8 cellular contexts compared by ENCODE assay signal in genomic region chr10:119166111-119166500, GRCh38. TPM values are rescaled to one million over a fixed set of nuclear protein-coding genes. Genes with fewer than 3 reads are reported as not detected.
DNase-seq lines count a peak whose midpoint lies in the region; ATAC-seq, FAIRE-seq and TF ChIP-seq lines count a peak whose summit lies in the region.

No MANE protein-coding gene starts in this region.

- H3K4me1 ChIP-seq in HepG2 (ENCODE audit: insufficient read depth, low read length) = peaks cover 26% of the 10 kb centered on the region

- TF ChIP-seq CTCF in AG09309 (IDR thresholded peaks at IDR 0.05; ENCODE audit: control insufficient read depth, insufficient read depth, low read depth, low read length, missing control alignments) (no peak), HFFc6 (IDR thresholded peaks at IDR 0.05) (no peak), HepG2 (CRISPR knock-in tag; IDR thresholded peaks at IDR 0.05) (no peak), type B pancreatic cell (conservative IDR thresholded peaks at IDR 0.05) (no peak)

- in situ Hi-C loops in HepG2 (cut with HindIII; ENCODE audit: extremely low pct_ligation_motif_present, low pct_unique_long_range_greater_than_20kb) = no loop called here

- CTCF ChIA-PET in HepG2 (lab: Yijun Ruan, JAX; ENCODE audit: low intra/inter-chr PET ratio, low total read pairs) = no interaction called here

- WGBS in HepG2 (ENCODE audit: low lambda C conversion rate) = 70% methylated on average over 7 of the region's 7 CpGs

- H3K27me3 Mint-ChIP-seq in HFFc6 (ENCODE audit: insufficient read depth) (peaks cover 1% of the 10 kb centered on the region; the same call in 1 of the 2 replicates), type B pancreatic cell (no peaks in the 10 kb centered on the region)
- no peaks in the 10 kb centered on the region for H3K27me3 Mint-ChIP-seq in activated naive CD8-positive, alpha-beta T cell treated with anti-CD3 and anti-CD28 coated beads, Interleukin-2, amount 50 U/mL, for 24 hours

- peak overlapping the region; percentile 97 for H3K4me2 ChIP-seq in HepG2 (ENCODE audit: low read depth, low read length)

- no peak overlapping the region for H2AFZ ChIP-seq in HepG2 (ENCODE audit: low read length)

- H3K36me3 ChIP-seq in HepG2 (replicated peaks in 1 of 2; ENCODE audit: control insufficient read depth in 1 of 2, insufficient read depth in 2 of 2, low read length in 2 of 2) = peaks cover 4 to 37% of the 10 kb centered on the region in 2 experiments

- H3K36me3 Mint-ChIP-seq in HFFc6 (ENCODE audit: low read depth) (peaks cover 23% of the 10 kb centered on the region), type B pancreatic cell (peaks cover 15% of the 10 kb centered on the region)
- H3K36me3 Mint-ChIP-seq in activated naive CD8-positive, alpha-beta T cell treated with anti-CD3 and anti-CD28 coated beads, Interleukin-2, amount 50 U/mL, for 24 hours (ENCODE audit: low read depth) = peaks cover 52% of the 10 kb centered on the region

- H3K9ac ChIP-seq in HepG2 (ENCODE audit: insufficient read depth, low read depth, low read length) = peak overlapping the region; percentile 95

- H3K27ac Mint-ChIP-seq in HFFc6 (peak overlapping the region; percentile 87), type B pancreatic cell (peak overlapping the region; percentile 91)
- H3K27ac Mint-ChIP-seq in activated naive CD8-positive, alpha-beta T cell treated with anti-CD3 and anti-CD28 coated beads, Interleukin-2, amount 50 U/mL, for 24 hours = peak overlapping the region; percentile 72

- no peaks in the 10 kb centered on the region for H4K20me1 ChIP-seq in HepG2 (ENCODE audit: insufficient read depth, low read length)

- FAIRE-seq in HepG2 (lab: Jason Lieb, UNC) = no peak

- H3K4me3 ChIP-seq in AG09309 (ENCODE audit: control insufficient read depth, low read depth, low read length) (peak overlapping the region; percentile 82), HepG2 (replicated peaks in 1 of 3; ENCODE audit: insufficient read depth in 1 of 3, low read depth in 2 of 3, low read length in 3 of 3) (peak overlapping the region; percentile 75 to 81 (median 76))

- BruUV-seq in HepG2 (replicated peaks; lab: Mats Ljungman, UMichigan) = TSS peak; percentile 82

- H3K4me1 Mint-ChIP-seq in HFFc6 (ENCODE audit: low read depth) (peaks cover 21% of the 10 kb centered on the region), type B pancreatic cell (ENCODE audit: unreplicated experiment) (peaks cover 23% of the 10 kb centered on the region)
- peaks cover 40% of the 10 kb centered on the region for H3K4me1 Mint-ChIP-seq in activated naive CD8-positive, alpha-beta T cell treated with anti-CD3 and anti-CD28 coated beads, Interleukin-2, amount 50 U/mL, for 24 hours

- H3K9me3 ChIP-seq in HepG2 (ENCODE audit: low read length) = no peaks in the 10 kb centered on the region

- H3K4me3 Mint-ChIP-seq in HFFc6 = peak overlapping the region; percentile 88
- H3K4me3 Mint-ChIP-seq in activated naive CD8-positive, alpha-beta T cell treated with anti-CD3 and anti-CD28 coated beads, Interleukin-2, amount 50 U/mL, for 24 hours = peak overlapping the region; percentile 85
- H3K4me3 Mint-ChIP-seq in type B pancreatic cell = peak overlapping the region; percentile 95

- peak overlapping the region; percentile 91 for H3K27ac ChIP-seq in HepG2 (ENCODE audit: extremely low read length, insufficient read depth, low read length)

- peak; percentile 13 for ATAC-seq in activated naive CD8-positive, alpha-beta T cell treated with anti-CD3 and anti-CD28 coated beads, Interleukin-2, amount 50 U/mL, for 24 hours
- ATAC-seq in HepG2 = peak; percentile 48
- ATAC-seq in HG03442 (IDR thresholded peaks at IDR 0.05; ENCODE audit: unreplicated experiment) = no peak

- intact Hi-C loops in HepG2 (cut with micrococcal nuclease; ENCODE audit: unreplicated experiment) = loop anchor here (10.0 kb wide), 1 partner anchor 411 kb away; the partner anchor contains the start of gene CACUL1

- H3K27me3 ChIP-seq in HepG2 (ENCODE audit: control insufficient read depth in 1 of 2, insufficient read depth in 2 of 2, low read length in 2 of 2) = no peaks in the 10 kb centered on the region

- POLR2A ChIA-PET in HepG2 (lab: Yijun Ruan, JAX) = interaction anchor here (0.6 to 2.6 kb wide), 7 partner anchors 11 to 429 kb away, joined by 3 to 14 read pairs (median 6); partner anchors contain the start of gene EIF3A

- peaks cover 3% of the 10 kb centered on the region for H3K79me2 ChIP-seq in HepG2 (ENCODE audit: insufficient read depth, low read length)

- no peak for TF ChIP-seq EP300 in HepG2 (IDR thresholded peaks at IDR 0.05; ENCODE audit: low read depth in 2 of 2, low read length in 2 of 2)
- TF ChIP-seq EP300 in HepG2 (CRISPR knock-in tag; IDR thresholded peaks at IDR 0.05; ENCODE audit: borderline replicate concordance) = no peak

- TF ChIP-seq RAD21 in HepG2 (CRISPR knock-in tag; IDR thresholded peaks at IDR 0.05) = no peak

- no peaks in the 10 kb centered on the region for H3K9me3 Mint-ChIP-seq in HFFc6
- no peaks in the 10 kb centered on the region for H3K9me3 Mint-ChIP-seq in activated naive CD8-positive, alpha-beta T cell treated with anti-CD3 and anti-CD28 coated beads, Interleukin-2, amount 50 U/mL, for 24 hours
- no peaks in the 10 kb centered on the region for H3K9me3 Mint-ChIP-seq in type B pancreatic cell

- TF ChIP-seq POLR2A in HepG2 (IDR thresholded peaks at IDR 0.05; ENCODE audit: insufficient read depth in 1 of 2, low read depth in 2 of 2, low read length in 2 of 2) = no peak

- no peak for DNase-seq in AG09309 (ENCODE audit: low read depth)
- no peak for DNase-seq in HFFc6
- no peak for DNase-seq in activated naive CD8-positive, alpha-beta T cell treated with anti-CD3 and anti-CD28 coated beads, Interleukin-2, amount 50 U/mL, for 24 hours
- no peak for DNase-seq in HepG2 (ENCODE audit: low spot score)
- no peak for DNase-seq in type B pancreatic cell (ENCODE audit: extremely low spot score, unreplicated experiment)
- no peak for DNase-seq in NCI-H69 (lab: John Stamatoyannopoulos, UW)
- DNase-seq in DMS79 (lab: John Stamatoyannopoulos, UW) = no peak

RNA-seq across cellular contexts. Expression of gene SFXN4, which starts 0.6 kb away (rescaled TPM):
- 10 to 100 TPM; 10.9 to 18.5 (median 14.2) TPM for total RNA-seq in HFFc6 (2021; fragmentation: NEBNext Ultra II Directional; extraction: Animal tissue kit (Norgen Biotek cat#: 25700))
- 47.4 and 64.9 TPM in 2 replicates for total RNA-seq in HepG2 (2016; rRNA removed; fragmentation: Illumina TruSeq; extraction: Trizol)
- 71.2 and 73.7 TPM in 2 replicates for total RNA-seq in HepG2 (2016; cell fraction: cytosol; rRNA removed; fragmentation: Illumina TruSeq; extraction: Trizol; ENCODE audit: low read depth)
- 55.2 and 66.3 TPM in 2 replicates for total RNA-seq in HepG2 (2016; cell fraction: insoluble cytoplasmic fraction; rRNA removed; fragmentation: Illumina TruSeq; extraction: Trizol)
- 75.6 and 82.1 TPM in 2 replicates for total RNA-seq in HepG2 (2016; cell fraction: membrane; rRNA removed; fragmentation: Illumina TruSeq; extraction: Trizol)
- total RNA-seq in HepG2 (2016; cell fraction: nucleus; rRNA removed; fragmentation: Illumina TruSeq; extraction: Trizol) = 39.7 and 50.2 TPM in 2 replicates
- 44.6 and 47.7 TPM in 2 replicates for polyA plus RNA-seq in HepG2 (2011; rRNA removed)
- 31.1 and 39.7 TPM in 2 replicates for polyA plus RNA-seq in HepG2 (2011; cell fraction: cytosol; rRNA removed)
- 45.5 and 47.7 TPM in 2 replicates for polyA plus RNA-seq in HepG2 (2011; cell fraction: nucleus; rRNA removed)
- 32.0 and 35.6 TPM in 2 replicates for polyA plus RNA-seq in HepG2 (2012)
- 63.0 and 72.7 TPM in 2 replicates for polyA plus RNA-seq in HepG2 (2016; cell fraction: cytosol; fragmentation: Illumina TruSeq; extraction: Trizol; ENCODE audit: low read depth)
- polyA plus RNA-seq in HepG2 (2016; cell fraction: insoluble cytoplasmic fraction; fragmentation: Illumina TruSeq; extraction: Trizol; ENCODE audit: low read depth) = 42.6 and 43.4 TPM in 2 replicates
- 56.9 and 60.5 TPM in 2 replicates for polyA plus RNA-seq in HepG2 (2016; cell fraction: membrane; fragmentation: Illumina TruSeq; extraction: Trizol; ENCODE audit: low read depth)
- polyA plus RNA-seq in HepG2 (2016; cell fraction: nucleus; fragmentation: Illumina TruSeq; extraction: Trizol; ENCODE audit: insufficient read depth, low read depth) = 62.6 and 72.4 TPM in 2 replicates
- polyA minus RNA-seq in HepG2 (2011; rRNA and poly(A)+ RNA removed; ENCODE audit: low replicate concordance) = 25.6 and 27.5 TPM in 2 replicates
- polyA minus RNA-seq in HepG2 (2011; cell fraction: cytosol; rRNA and poly(A)+ RNA removed) = 19.2 and 19.8 TPM in 2 replicates
- polyA minus RNA-seq in HepG2 (2011; cell fraction: nucleus; rRNA and poly(A)+ RNA removed) = 21.6 and 26.9 TPM in 2 replicates
- total RNA-seq in type B pancreatic cell (ENCODE audit: low replicate concordance) = 26.8 and 40.8 TPM in 2 replicates

RNA-seq across cellular contexts. Expression of gene PRDX3, which starts 12.5 kb away (rescaled TPM):
- 100 to 1,000 TPM; 156 to 183 (median 171) TPM for total RNA-seq in HFFc6 (2021; fragmentation: NEBNext Ultra II Directional; extraction: Animal tissue kit (Norgen Biotek cat#: 25700))
- total RNA-seq in HepG2 (2016; rRNA removed; fragmentation: Illumina TruSeq; extraction: Trizol) (407 and 643 TPM in 2 replicates), type B pancreatic cell (ENCODE audit: low replicate concordance) (95.0 and 126 TPM in 2 replicates)
- total RNA-seq in HepG2 (2016; cell fraction: cytosol; rRNA removed; fragmentation: Illumina TruSeq; extraction: Trizol; ENCODE audit: low read depth) = 38.1 and 38.2 TPM in 2 replicates
- 410 and 682 TPM in 2 replicates for total RNA-seq in HepG2 (2016; cell fraction: insoluble cytoplasmic fraction; rRNA removed; fragmentation: Illumina TruSeq; extraction: Trizol)
- total RNA-seq in HepG2 (2016; cell fraction: membrane; rRNA removed; fragmentation: Illumina TruSeq; extraction: Trizol) = 107 and 113 TPM in 2 replicates
- 156 and 165 TPM in 2 replicates for total RNA-seq in HepG2 (2016; cell fraction: nucleus; rRNA removed; fragmentation: Illumina TruSeq; extraction: Trizol)
- 422 and 565 TPM in 2 replicates for polyA plus RNA-seq in HepG2 (2011; rRNA removed)
- polyA plus RNA-seq in HepG2 (2011; cell fraction: cytosol; rRNA removed) = 232 and 280 TPM in 2 replicates
- 67.2 and 84.0 TPM in 2 replicates for polyA plus RNA-seq in HepG2 (2011; cell fraction: nucleus; rRNA removed)
- 200 and 294 TPM in 2 replicates for polyA plus RNA-seq in HepG2 (2012)
- 38.1 and 38.3 TPM in 2 replicates for polyA plus RNA-seq in HepG2 (2016; cell fraction: cytosol; fragmentation: Illumina TruSeq; extraction: Trizol; ENCODE audit: low read depth)
- polyA plus RNA-seq in HepG2 (2016; cell fraction: insoluble cytoplasmic fraction; fragmentation: Illumina TruSeq; extraction: Trizol; ENCODE audit: low read depth) = 634 and 704 TPM in 2 replicates
- polyA plus RNA-seq in HepG2 (2016; cell fraction: membrane; fragmentation: Illumina TruSeq; extraction: Trizol; ENCODE audit: low read depth) = 89.6 and 90.4 TPM in 2 replicates
- polyA plus RNA-seq in HepG2 (2016; cell fraction: nucleus; fragmentation: Illumina TruSeq; extraction: Trizol; ENCODE audit: insufficient read depth, low read depth) = 227 and 242 TPM in 2 replicates
- polyA minus RNA-seq in HepG2 (2011; rRNA and poly(A)+ RNA removed; ENCODE audit: low replicate concordance) = 468 and 479 TPM in 2 replicates
- 135 and 138 TPM in 2 replicates for polyA minus RNA-seq in HepG2 (2011; cell fraction: cytosol; rRNA and poly(A)+ RNA removed)
- 69.5 and 85.7 TPM in 2 replicates for polyA minus RNA-seq in HepG2 (2011; cell fraction: nucleus; rRNA and poly(A)+ RNA removed)

RNA-seq across cellular contexts. Expression of gene GRK5, which starts 41.3 kb away (rescaled TPM):
- total RNA-seq in HFFc6 (2021; fragmentation: NEBNext Ultra II Directional; extraction: Animal tissue kit (Norgen Biotek cat#: 25700)) = 10 to 100 TPM in 4 of 6 experiments, 1 to 10 TPM in 2; 9.7 to 16.8 (median 15.9) TPM
- total RNA-seq in HepG2 (2016; rRNA removed; fragmentation: Illumina TruSeq; extraction: Trizol) = 12.6 and 12.8 TPM in 2 replicates
- total RNA-seq in HepG2 (2016; cell fraction: cytosol; rRNA removed; fragmentation: Illumina TruSeq; extraction: Trizol; ENCODE audit: low read depth) = 6.3 and 7.7 TPM in 2 replicates
- 11.4 and 13.0 TPM in 2 replicates for total RNA-seq in HepG2 (2016; cell fraction: insoluble cytoplasmic fraction; rRNA removed; fragmentation: Illumina TruSeq; extraction: Trizol)
- total RNA-seq in HepG2 (2016; cell fraction: membrane; rRNA removed; fragmentation: Illumina TruSeq; extraction: Trizol) = 18.1 and 19.4 TPM in 2 replicates
- 6.4 and 8.1 TPM in 2 replicates for total RNA-seq in HepG2 (2016; cell fraction: nucleus; rRNA removed; fragmentation: Illumina TruSeq; extraction: Trizol)
- polyA plus RNA-seq in HepG2 (2011; rRNA removed) = 10.4 and 11.5 TPM in 2 replicates
- 10.0 and 11.4 TPM in 2 replicates for polyA plus RNA-seq in HepG2 (2011; cell fraction: cytosol; rRNA removed)
- polyA plus RNA-seq in HepG2 (2011; cell fraction: nucleus; rRNA removed) = 11.8 and 12.9 TPM in 2 replicates
- polyA plus RNA-seq in HepG2 (2012) = 10.9 and 14.3 TPM in 2 replicates
- polyA plus RNA-seq in HepG2 (2016; cell fraction: cytosol; fragmentation: Illumina TruSeq; extraction: Trizol; ENCODE audit: low read depth) = 7.6 and 7.7 TPM in 2 replicates
- polyA plus RNA-seq in HepG2 (2016; cell fraction: insoluble cytoplasmic fraction; fragmentation: Illumina TruSeq; extraction: Trizol; ENCODE audit: low read depth) = 14.0 and 15.2 TPM in 2 replicates
- 16.0 and 16.9 TPM in 2 replicates for polyA plus RNA-seq in HepG2 (2016; cell fraction: membrane; fragmentation: Illumina TruSeq; extraction: Trizol; ENCODE audit: low read depth)
- polyA plus RNA-seq in HepG2 (2016; cell fraction: nucleus; fragmentation: Illumina TruSeq; extraction: Trizol; ENCODE audit: insufficient read depth, low read depth) = 15.4 and 17.0 TPM in 2 replicates
- 5.5 and 9.4 TPM in 2 replicates for polyA minus RNA-seq in HepG2 (2011; rRNA and poly(A)+ RNA removed; ENCODE audit: low replicate concordance)
- polyA minus RNA-seq in HepG2 (2011; cell fraction: cytosol; rRNA and poly(A)+ RNA removed) = 5.5 and 8.2 TPM in 2 replicates
- 5.2 and 6.5 TPM in 2 replicates for polyA minus RNA-seq in HepG2 (2011; cell fraction: nucleus; rRNA and poly(A)+ RNA removed)
- 10.8 and 24.8 TPM in 2 replicates for total RNA-seq in type B pancreatic cell (ENCODE audit: low replicate concordance)
